ENCODE assay signal across 7 cellular contexts in the genomic region with DNA sequence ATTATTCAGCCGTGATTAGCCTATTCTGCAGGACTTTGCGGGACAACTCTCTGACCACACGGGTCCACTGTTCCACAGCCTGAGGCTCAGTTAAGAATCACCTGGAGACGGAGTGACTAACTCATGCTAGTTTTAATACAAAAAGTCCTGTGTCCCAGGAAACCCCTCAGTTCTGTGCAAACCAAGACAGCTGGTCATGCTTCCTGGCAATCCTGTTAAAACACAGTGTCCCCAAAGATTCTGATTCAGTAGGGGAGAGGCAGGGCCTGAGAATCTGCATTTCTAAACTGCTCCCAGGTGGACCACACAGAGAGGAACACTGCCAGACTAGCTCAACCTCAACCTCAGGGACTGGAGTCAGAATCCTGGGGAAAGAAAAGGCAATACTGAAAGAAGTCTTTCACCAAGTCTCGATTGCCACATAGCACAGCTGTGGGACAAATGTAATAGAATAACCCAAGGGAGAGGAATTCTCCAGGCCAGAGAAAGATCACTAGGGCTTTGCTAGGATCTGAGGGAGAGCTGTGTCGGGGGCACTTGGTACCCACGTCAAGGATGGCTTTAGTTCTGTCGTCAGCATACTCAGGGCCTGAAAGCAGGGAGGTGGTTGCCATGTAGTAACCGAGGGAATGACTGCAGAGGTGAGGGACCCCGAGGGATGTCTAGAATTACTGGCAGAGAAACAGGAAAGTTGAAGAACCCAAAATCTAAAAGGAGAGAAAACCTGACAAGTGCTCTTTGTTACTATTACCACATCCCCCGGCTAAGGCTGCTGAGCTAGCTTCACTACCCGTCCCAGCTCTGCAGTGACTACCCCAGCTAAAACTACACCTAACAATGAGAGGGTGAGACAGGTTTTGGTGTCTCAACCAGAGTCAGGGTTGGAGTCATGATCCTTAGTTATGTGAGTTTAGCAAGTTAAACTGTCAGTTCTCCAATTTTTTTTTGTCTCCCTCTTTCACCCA. TPM values are rescaled to one million over a fixed set of nuclear protein-coding genes. Genes with fewer than 3 reads are reported as not detected.
DNase-seq lines count a peak whose midpoint lies in the region; ATAC-seq and TF ChIP-seq lines count a peak whose summit lies in the region.

No MANE protein-coding gene starts in this region.

- DNase-seq in HPDE6-E6E7 (ENCODE audit: extremely low spot score) (peak; percentile 72), amniotic epithelial cell (ENCODE audit: low read depth) (peak; percentile 39), left cardiac atrium (peak; percentile 32), smooth muscle cell (lab: John Stamatoyannopoulos, UW; ENCODE audit: unreplicated experiment) (no peak), germinal center (ENCODE audit: low spot score) (no peak)

- H3K36me3 ChIP-seq in smooth muscle cell (ENCODE audit: low read depth), result no peaks in the 10 kb centered on the region

- H3F3A ChIP-seq in smooth muscle cell (ENCODE audit: low read depth), result no peaks in the 10 kb centered on the region

- no peaks in the 10 kb centered on the region for H4K20me1 ChIP-seq in smooth muscle cell (ENCODE audit: low read depth)

- no peaks in the 10 kb centered on the region for H3K4me1 ChIP-seq in smooth muscle cell (ENCODE audit: low read depth)

- no peaks in the 10 kb centered on the region for H3K27me3 ChIP-seq in smooth muscle cell (ENCODE audit: low read depth)

- no peak overlapping the region for H3K9ac ChIP-seq in smooth muscle cell (ENCODE audit: low read depth)

- peak overlapping the region; percentile 69 for H3K27ac ChIP-seq in smooth muscle cell (ENCODE audit: low read depth)

- intact Hi-C loops in left cardiac atrium (cut with DNase I), result no loop called here

- H3K4me3 ChIP-seq in smooth muscle cell, result no peak overlapping the region

- TF ChIP-seq CTCF in smooth muscle cell (IDR thresholded peaks at IDR 0.05; ENCODE audit: borderline replicate concordance, insufficient read depth, poor library complexity, severe bottlenecking), result no peak

- WGBS in smooth muscle cell (ENCODE audit: low lambda C conversion rate), result 78% methylated on average over 12 of the region's 12 CpGs

- ATAC-seq in left cardiac atrium (peak; percentile 66 to 85), HG02678 (IDR thresholded peaks at IDR 0.05; ENCODE audit: unreplicated experiment) (no peak), GM19452 (IDR thresholded peaks at IDR 0.05; ENCODE audit: unreplicated experiment) (no peak)

- H2AFZ ChIP-seq in smooth muscle cell (ENCODE audit: low read depth), result no peak overlapping the region

- H3K4me2 ChIP-seq in smooth muscle cell, result peak overlapping the region; percentile 44

- H3K79me2 ChIP-seq in smooth muscle cell (ENCODE audit: low read depth), result no peaks in the 10 kb centered on the region

- H3K9me3 ChIP-seq in smooth muscle cell (replicated peaks; ENCODE audit: low read depth), result no peaks in the 10 kb centered on the region

RNA-seq across cellular contexts. Expression of gene SUSD1, which starts 8.6 kb away (rescaled TPM):
- total RNA-seq in left cardiac atrium, result 10 to 100 TPM in 1 of 2 donors, 1 to 10 TPM in 1; 9.4 to 13.7 TPM
- total RNA-seq in smooth muscle cell, result 11.8 and 12.2 TPM in 2 replicates
- 6.7 and 8.9 TPM in 2 replicates for polyA plus RNA-seq in smooth muscle cell

Comparison
In these comparisons a context has a peak if more than half of its experiments do, and no peak if none do; other contexts are left out.
1. DNase-seq: peak in HPDE6-E6E7 (single experiment), amniotic epithelial cell (single experiment) and left cardiac atrium (single experiment); none in smooth muscle cell (single experiment) and germinal center (single experiment).
2. ATAC-seq: peak in left cardiac atrium (2 of 2); none in HG02678 (single experiment) and GM19452 (single experiment).